In the genomic region with DNA sequence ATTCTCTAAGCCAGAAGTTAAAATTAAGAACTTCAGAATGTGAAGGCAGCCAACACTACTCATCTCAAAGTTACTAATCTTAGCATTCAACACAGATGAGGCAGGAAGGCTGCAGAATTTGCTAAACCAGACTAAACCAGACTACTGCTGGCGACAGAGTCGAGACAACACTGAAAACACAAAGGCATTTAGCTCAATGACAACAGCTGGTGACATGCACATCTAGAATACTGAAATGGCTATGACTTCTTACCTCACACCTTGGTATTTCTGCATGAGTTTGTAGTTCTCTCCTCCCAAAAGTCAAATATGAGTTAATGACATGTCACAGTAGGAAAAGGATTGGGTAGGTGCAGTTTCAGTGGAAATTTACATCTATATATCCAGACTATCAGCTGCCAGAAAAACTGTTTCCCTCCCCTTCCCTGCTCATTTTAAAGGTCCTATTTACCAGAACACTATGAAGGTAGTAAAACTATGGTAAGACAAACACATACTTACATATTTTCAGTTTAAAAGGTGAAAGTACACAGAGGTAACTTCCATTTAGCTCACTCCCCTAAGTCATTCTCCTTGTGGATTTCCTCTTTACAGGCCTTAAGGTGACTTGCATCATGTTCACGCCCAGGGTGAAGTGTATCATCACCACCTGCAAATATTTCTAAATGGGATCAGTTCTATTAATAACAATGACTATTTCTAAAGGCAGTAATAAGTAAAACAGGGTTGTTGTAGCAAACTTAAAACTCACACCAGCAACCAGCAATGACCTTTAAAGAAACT, we compare ENCODE assay signal across 12 cellular contexts. TPM values are rescaled to one million over a fixed set of nuclear protein-coding genes. Genes with fewer than 3 reads are reported as not detected.
DNase-seq lines count a peak whose midpoint lies in the region; ATAC-seq, FAIRE-seq and TF ChIP-seq lines count a peak whose summit lies in the region.
"Had no signal": no experiment of that assay in that cellular context is flagged by ENCODE, and none has a peak within 500 bp of the region (broad histone marks: within the 10 kb centered on the region; RNA-seq: fewer than 3 reads in every experiment).

No MANE protein-coding gene starts in this region.

- 88 to 100% methylated on average over 2 to 3 of the region's 3 CpGs for WGBS in endodermal cell (ENCODE audit: insufficient coverage in 1 of 2, insufficient read length in 1 of 2), 2 experiments

- no peak for TF ChIP-seq CTCF in RWPE1 (conservative IDR thresholded peaks at IDR 0.05; ENCODE audit: low read depth)
- TF ChIP-seq CTCF in endodermal cell (conservative IDR thresholded peaks at IDR 0.05), result no peak
- no peak for TF ChIP-seq CTCF in progenitor cell of endocrine pancreas (IDR thresholded peaks at IDR 0.05; ENCODE audit: unreplicated experiment)

- no peak for TF ChIP-seq POLR2A in GM12892 (IDR thresholded peaks at IDR 0.05; ENCODE audit: low read depth, low read length)

- CTCF ChIA-PET in RWPE1 (lab: Yijun Ruan, JAX), result interaction anchor here (0.6 to 0.7 kb wide), 2 partner anchors 9 to 534 kb away, joined by 3 to 4 read pairs; no protein-coding TSS in a partner anchor

- peaks cover 42% of the 10 kb centered on the region for H3K4me1 Mint-ChIP-seq in endodermal cell
- peaks cover 17% of the 10 kb centered on the region for H3K4me1 Mint-ChIP-seq in progenitor cell of endocrine pancreas (ENCODE audit: low read depth)

- H3K4me1 ChIP-seq in endodermal cell (ENCODE audit: control insufficient read depth, insufficient read depth, low read length), result peaks cover 7% of the 10 kb centered on the region

- no peak for DNase-seq in GM12892 (ENCODE audit: insufficient read length)
- DNase-seq in RWPE1 (ENCODE audit: low spot score), result peak; percentile 43
- DNase-seq in endodermal cell, result peak; percentile 29
- DNase-seq in progenitor cell of endocrine pancreas (ENCODE audit: low spot score, unreplicated experiment), result no peak
- DNase-seq in retina, result no peak
- DNase-seq in NCI-H2227 treated with DMSO at 0.1 percent for 48 hours (lab: John Stamatoyannopoulos, UW), result no peak
- DNase-seq in GM19240 (ENCODE audit: insufficient read length, low spot score), result no peak
- DNase-seq: activated effector memory CD4-positive, alpha-beta T cell treated with Interleukin-2 at 50 U/mL for 16 hours; EL; stomach had no signal

- no peaks in the 10 kb centered on the region for H3K9me3 ChIP-seq in endodermal cell (ENCODE audit: control insufficient read depth, low read length)
- H3K9me3 ChIP-seq: stomach had no signal

- peak; percentile 38 for FAIRE-seq in GM12892 (lab: Jason Lieb, UNC)
- FAIRE-seq: islet of Langerhans had no signal

- H3K4me3 ChIP-seq in endodermal cell (ENCODE audit: low read length), result no peak overlapping the region
- H3K4me3 ChIP-seq: stomach had no signal

- no peak overlapping the region for H3K27ac ChIP-seq in RWPE1
- H3K27ac ChIP-seq in endodermal cell (ENCODE audit: low read depth, low read length), result no peak overlapping the region

- H3K27me3 Mint-ChIP-seq in endodermal cell (ENCODE audit: insufficient read depth), result no peaks in the 10 kb centered on the region
- H3K27me3 Mint-ChIP-seq in progenitor cell of endocrine pancreas, result no peaks in the 10 kb centered on the region

- no peak overlapping the region for H3K27ac Mint-ChIP-seq in endodermal cell
- peak overlapping the region; percentile 22 for H3K27ac Mint-ChIP-seq in progenitor cell of endocrine pancreas

- no peaks in the 10 kb centered on the region for H3K9me3 Mint-ChIP-seq in endodermal cell
- no peaks in the 10 kb centered on the region for H3K9me3 Mint-ChIP-seq in progenitor cell of endocrine pancreas (ENCODE audit: low read depth)

- no peaks in the 10 kb centered on the region for H3K27me3 ChIP-seq in endodermal cell (ENCODE audit: control insufficient read depth, insufficient read depth, low read length, poor library complexity, severe bottlenecking)
- H3K27me3 ChIP-seq: stomach had no signal

- POLR2A ChIA-PET in RWPE1 (lab: Yijun Ruan, JAX; ENCODE audit: low non-redundant PET), result no interaction called here

- H3K4me3 Mint-ChIP-seq in endodermal cell, result no peak overlapping the region
- H3K4me3 Mint-ChIP-seq in progenitor cell of endocrine pancreas (ENCODE audit: low read depth), result no peak overlapping the region

- no peak for ATAC-seq in GM18867 (IDR thresholded peaks at IDR 0.05; ENCODE audit: unreplicated experiment)

- peaks cover 5% of the 10 kb centered on the region for H3K36me3 ChIP-seq in endodermal cell (ENCODE audit: control insufficient read depth, insufficient read depth, low read length)
- H3K36me3 ChIP-seq: stomach had no signal

- H3K36me3 Mint-ChIP-seq in endodermal cell (ENCODE audit: low read depth) (no peaks in the 10 kb centered on the region), progenitor cell of endocrine pancreas (ENCODE audit: insufficient read depth) (no peaks in the 10 kb centered on the region)

- H3K9ac ChIP-seq in endodermal cell (ENCODE audit: extremely low read depth, low read length, poor library complexity, severe bottlenecking), result no peak overlapping the region

RNA-seq across cellular contexts. Expression of a gene that starts 21.4 kb away (rescaled TPM):
- 7.0 TPM for polyA plus RNA-seq in GM12892 (2012; ENCODE audit: missing spikeins)
- total RNA-seq in endodermal cell (10 to 100 TPM; 20.1 to 29.7 TPM), progenitor cell of endocrine pancreas (15.7 TPM in 2 replicates)
- 10.5 TPM for polyA plus RNA-seq in endodermal cell (2013, experiment 1 of 2)
- polyA plus RNA-seq in endodermal cell (2013, experiment 2 of 2), result 10.4 TPM

Comparison
In these comparisons a context has a peak if more than half of its experiments do, and no peak if none do; other contexts are left out.
1. DNase-seq: peak in RWPE1 (single experiment) and endodermal cell (single experiment); none in GM12892 (single experiment), progenitor cell of endocrine pancreas (single experiment), retina (single experiment), NCI-H2227 treated with DMSO at 0.1 percent for 48 hours (single experiment) and GM19240 (single experiment).